ENCODE assay signal across 29 cellular contexts in genomic region chr6:54747955-54748354, GRCh38.
"Had no signal": no experiment of that assay in that cellular context is flagged by ENCODE, and none has a peak within 500 bp of the region (broad histone marks: within the 10 kb centered on the region; RNA-seq: fewer than 3 reads in every experiment).

No MANE protein-coding gene starts in this region.

- H3K9me3 ChIP-seq: neutrophil, right lobe of liver, testis, thyroid gland had no signal

- H3K4me3 ChIP-seq: left lung, lower lobe of right lung, neural progenitor cell, psoas muscle, right atrium auricular region, right lobe of liver, smooth muscle cell, stomach, testis, thyroid gland, transverse colon, upper lobe of left lung, vagina had no signal

- DNase-seq: hippocampal formation; kidney; left colon; left lung; lower lobe of right lung; mesendoderm; naive B cell; natural killer cell; nephron progenitor cell; occipital lobe; psoas muscle; right lobe of liver; stimulated activated CD4-positive, alpha-beta T cell treated with anti-CD3 and anti-CD28 coated beads, Interleukin-12 subunit alpha, Interleukin-12 subunit beta, amount 100 ng/mL, for 4 hours; stimulated activated CD4-positive, alpha-beta T cell treated with anti-CD3 and anti-CD28 coated beads, Interleukin-15, amount 100 ng/mL, for 24 hours; stimulated activated CD4-positive, alpha-beta T cell treated with anti-CD3 and anti-CD28 coated beads, Interleukin-2, amount 100 ng/mL, for 24 hours; stimulated activated CD4-positive, alpha-beta T cell treated with anti-CD3 and anti-CD28 coated beads, Interleukin-4, amount 100 ng/mL, for 1 hour; stimulated activated naive B cell treated with anti-CD40 and anti-IgM and Interleukin-4, amounts not matched to agents 10 μg/mL and 1 μg/mL and 100 μg/mL, for 72 hours; stimulated activated naive CD8-positive, alpha-beta T cell treated with anti-CD3 and anti-CD28 coated beads, Interleukin-15, Interleukin-2, amounts not matched to agents 100 U/mL and 50 U/mL, for 24 hours; stomach; testis; thyroid gland; transverse colon; upper lobe of left lung had no signal

- ATAC-seq: left colon; left lung; lower lobe of right lung; natural killer cell; psoas muscle; right lobe of liver; stimulated activated naive B cell treated with anti-CD40 and anti-IgM and Interleukin-4, amounts not matched to agents 10 μg/mL and 1 μg/mL and 100 μg/mL, for 72 hours; stimulated activated naive CD8-positive, alpha-beta T cell treated with anti-CD3 and anti-CD28 coated beads, Interleukin-15, Interleukin-2, amounts not matched to agents 100 U/mL and 50 U/mL, for 24 hours had no signal

- H3K27me3 ChIP-seq: left lung, neural progenitor cell, neutrophil, right atrium auricular region, right lobe of liver, stomach, testis, thyroid gland, transverse colon, upper lobe of left lung, vagina had no signal

- H3K27ac ChIP-seq: left lung, lower lobe of right lung, neural progenitor cell, neutrophil, parathyroid adenoma, psoas muscle, right atrium auricular region, right lobe of liver, stomach, testis, thyroid gland, transverse colon, upper lobe of left lung, vagina had no signal

- H3K4me1 ChIP-seq: left lung, lower lobe of right lung, neural progenitor cell, parathyroid adenoma, psoas muscle, right atrium auricular region, right lobe of liver, stomach, testis, thyroid gland, transverse colon, upper lobe of left lung, vagina had no signal

- H3K36me3 ChIP-seq: left lung, lower lobe of right lung, neural progenitor cell, neutrophil, right atrium auricular region, right lobe of liver, stomach, thyroid gland, transverse colon, upper lobe of left lung, vagina had no signal
